ENCODE assay signal across 8 cellular contexts in the genomic region with DNA sequence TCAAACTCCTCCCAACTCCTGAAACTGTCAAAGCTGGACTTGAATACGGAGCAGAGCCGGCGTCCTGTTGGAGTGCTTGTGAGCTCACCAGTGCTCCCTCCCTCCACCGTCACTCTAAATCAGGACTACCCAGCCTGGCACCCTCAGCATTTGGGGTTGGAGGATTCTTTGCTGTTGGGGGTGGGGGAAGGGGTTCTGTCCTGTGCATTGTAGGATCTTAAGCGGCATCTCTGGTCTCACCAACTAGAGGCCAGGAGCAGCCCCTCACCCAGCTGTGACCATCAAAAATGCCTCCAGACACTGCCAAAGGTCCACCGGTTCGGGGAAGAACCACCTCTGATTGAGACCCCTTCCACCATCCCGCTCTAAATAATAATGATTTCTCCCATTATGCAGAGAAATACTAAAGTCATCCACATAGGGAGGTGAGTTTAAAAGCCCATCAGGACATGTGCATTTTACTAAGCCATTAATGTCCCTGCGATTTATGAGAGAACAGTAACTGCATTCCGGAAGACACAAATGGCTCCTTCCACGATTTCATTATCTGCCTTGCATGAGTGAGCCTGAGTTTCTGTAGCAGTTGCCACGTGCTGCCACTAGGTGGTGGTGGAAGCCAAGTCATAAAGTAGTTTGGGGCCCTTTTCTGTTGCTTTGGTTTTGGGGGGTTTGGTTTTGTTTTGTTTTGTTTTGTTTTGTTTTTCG. TPM values are rescaled to one million over a fixed set of nuclear protein-coding genes. Genes with fewer than 3 reads are reported as not detected.
DNase-seq lines count a peak whose midpoint lies in the region; ATAC-seq and TF ChIP-seq lines count a peak whose summit lies in the region.

No MANE protein-coding gene starts in this region.

- no peak overlapping the region for H2AFZ ChIP-seq in neural progenitor cell (replicated peaks)

- no peak for ATAC-seq in activated T-cell treated with anti-CD3 and anti-CD28 coated beads, Interleukin-2, amount 50 U/mL, for 4 hours
- no peak for ATAC-seq in GM19467 (IDR thresholded peaks at IDR 0.05; ENCODE audit: unreplicated experiment)

- peak; percentile 85 for DNase-seq in AG20443 (ENCODE audit: low spot score)
- peak; percentile 64 for DNase-seq in H4 (ENCODE audit: low spot score)
- peak; percentile 85 for DNase-seq in OCI-M1 (lab: John Stamatoyannopoulos, UW)
- DNase-seq in activated T-cell treated with anti-CD3 and anti-CD28 coated beads, Interleukin-2, amount 50 U/mL, for 4 hours, result peak; percentile 41
- DNase-seq in fibroblast of peridontal ligament (ENCODE audit: extremely low read depth), result peak; percentile 70
- DNase-seq in neural progenitor cell (ENCODE audit: low spot score), result peak; percentile 51
- peak; percentile 40 for DNase-seq in stromal cell of bone marrow (ENCODE audit: low read depth)

- H3K27me3 ChIP-seq in neural progenitor cell, result no peaks in the 10 kb centered on the region

- no peak overlapping the region for H3K27ac Mint-ChIP-seq in neural progenitor cell

- peak overlapping the region; percentile 51 for H3K4me3 Mint-ChIP-seq in activated T-cell treated with anti-CD3 and anti-CD28 coated beads, Interleukin-2, amount 50 U/mL, for 4 hours
- H3K4me3 Mint-ChIP-seq in neural progenitor cell, result no peak overlapping the region

- no peak overlapping the region for H3K9ac ChIP-seq in neural progenitor cell

- no peaks in the 10 kb centered on the region for H4K20me1 ChIP-seq in neural progenitor cell (ENCODE audit: low read depth)

- no peaks in the 10 kb centered on the region for H3K36me3 ChIP-seq in neural progenitor cell

- TF ChIP-seq CTCF in neural progenitor cell (IDR thresholded peaks at IDR 0.05), result peak; percentile 70

- H3F3A ChIP-seq in neural progenitor cell (ENCODE audit: low read depth), result no peaks in the 10 kb centered on the region

- no peaks in the 10 kb centered on the region for H3K79me2 ChIP-seq in neural progenitor cell (ENCODE audit: low read depth)

- no peaks in the 10 kb centered on the region for H3K36me3 Mint-ChIP-seq in activated T-cell treated with anti-CD3 and anti-CD28 coated beads, Interleukin-2, amount 50 U/mL, for 4 hours (ENCODE audit: insufficient read depth)
- peaks cover 2% of the 10 kb centered on the region for H3K36me3 Mint-ChIP-seq in neural progenitor cell

- peaks cover 6% of the 10 kb centered on the region for H3K9me3 ChIP-seq in neural progenitor cell (ENCODE audit: low read depth)

- peaks cover 11% of the 10 kb centered on the region for H3K9me3 Mint-ChIP-seq in activated T-cell treated with anti-CD3 and anti-CD28 coated beads, Interleukin-2, amount 50 U/mL, for 4 hours
- peaks cover 51% of the 10 kb centered on the region for H3K9me3 Mint-ChIP-seq in neural progenitor cell

- no peak overlapping the region for H3K4me2 ChIP-seq in neural progenitor cell

- H3K27me3 Mint-ChIP-seq in activated T-cell treated with anti-CD3 and anti-CD28 coated beads, Interleukin-2, amount 50 U/mL, for 4 hours (ENCODE audit: low read depth), result peaks cover 13% of the 10 kb centered on the region
- H3K27me3 Mint-ChIP-seq in neural progenitor cell (ENCODE audit: insufficient read depth, low read depth), result peaks cover 6% of the 10 kb centered on the region

- H3K4me1 ChIP-seq in neural progenitor cell, result no peaks in the 10 kb centered on the region

- H3K4me3 ChIP-seq in neural progenitor cell, result no peak overlapping the region

- peaks cover 4% of the 10 kb centered on the region for H3K4me1 Mint-ChIP-seq in activated T-cell treated with anti-CD3 and anti-CD28 coated beads, Interleukin-2, amount 50 U/mL, for 4 hours (ENCODE audit: low read depth)
- H3K4me1 Mint-ChIP-seq in neural progenitor cell, result no peaks in the 10 kb centered on the region

- H3K27ac ChIP-seq in neural progenitor cell, result no peak overlapping the region

RNA-seq across cellular contexts. Expression of a gene that starts 16.1 kb away (rescaled TPM):
- not detected in 2 replicates for total RNA-seq in H4 (2014; rRNA removed; shearing (Covaris generic))
- total RNA-seq in activated T-cell treated with anti-CD3 and anti-CD28 coated beads, Interleukin-2, amount 50 U/mL, for 4 hours, result not detected
- total RNA-seq in neural progenitor cell (ENCODE audit: low replicate concordance), result not detected in 2 replicates

RNA-seq across cellular contexts. Expression of a gene that starts 41.3 kb away (rescaled TPM):
- total RNA-seq in H4 (2014; rRNA removed; shearing (Covaris generic)), result not detected in 2 replicates
- total RNA-seq in activated T-cell treated with anti-CD3 and anti-CD28 coated beads, Interleukin-2, amount 50 U/mL, for 4 hours, result not detected
- total RNA-seq in neural progenitor cell (ENCODE audit: low replicate concordance), result not detected in 2 replicates
